ENCODE assay signal across 1 cellular context in genomic region chr5:149062371-149063016, GRCh38.
A peak's percentile ranks its signal among the peaks of the same experiment; 100 is the strongest.
TF ChIP-seq lines count a peak whose summit lies in the region.

No MANE protein-coding gene starts in this region.

TF ChIP-seq in K562, 482 proteins besides CTCF, POLR2A, EP300 and RAD21 (continued from another document):
- no peak for TF ChIP-seq PBX2 (CRISPR knock-in tag; IDR thresholded peaks at IDR 0.05; ENCODE audit: low read depth)
- 0 out of 2 replicates have a peak, but pooled peaks have one; percentile 9 for TF ChIP-seq PBX2 (tag; conservative IDR thresholded peaks at IDR 0.05; ENCODE audit: low read depth)
- peak; percentile 57; the same call in 1 of the 2 replicates for TF ChIP-seq DMBX1 (CRISPR knock-in tag; IDR thresholded peaks at IDR 0.05; ENCODE audit: borderline replicate concordance)
- TF ChIP-seq C11orf30 (IDR thresholded peaks at IDR 0.05; ENCODE audit: low read depth) = peak; percentile 60; the same call in 1 of the 2 replicates
- peak in 1 of 2 experiments; percentile 23; a peak in 2 of 4 replicates for TF ChIP-seq ZNF639 (CRISPR knock-in tag; conservative IDR thresholded peaks at IDR 0.05 in 1 of 2, IDR thresholded peaks at IDR 0.05 in 1 of 2)
- peak; percentile 79 for TF ChIP-seq MAFG (tag; conservative IDR thresholded peaks at IDR 0.05)
- TF ChIP-seq FOSL1 (tag; conservative IDR thresholded peaks at IDR 0.05) = peak; percentile 63
- peak; percentile 66; the same call in 1 of the 2 replicates for TF ChIP-seq ZNF589 (CRISPR knock-in tag; IDR thresholded peaks at IDR 0.05; ENCODE audit: low read depth)
- peak; percentile 36; the same call in 1 of the 2 replicates for TF ChIP-seq NFE2 (IDR thresholded peaks at IDR 0.05; ENCODE audit: low read depth)
- no peak for TF ChIP-seq ZNF518B (CRISPR knock-in tag; IDR thresholded peaks at IDR 0.05)
- TF ChIP-seq ETV1 (tag; conservative IDR thresholded peaks at IDR 0.05; ENCODE audit: low read depth) = peak; percentile 56
- TF ChIP-seq MEF2D (tag; conservative IDR thresholded peaks at IDR 0.05; ENCODE audit: low read depth) = peak; percentile 36; the same call in 1 of the 2 replicates
- TF ChIP-seq ZNF311 (CRISPR knock-in tag; IDR thresholded peaks at IDR 0.05) = peak; percentile 38
- TF ChIP-seq JUND (IDR thresholded peaks at IDR 0.05; ENCODE audit: borderline replicate concordance, low read depth, low read length) = 0 out of 2 replicates have a peak, but pooled peaks have one; percentile 19
- 0 out of 3 replicates have a peak, but pooled peaks have one; percentile 15 for TF ChIP-seq JUND (tag; IDR thresholded peaks at IDR 0.05; ENCODE audit: borderline replicate concordance, low read depth, low read length)
